Comparison of ENCODE assay signal across 8 cellular contexts in genomic region chr13:95404141-95404882, GRCh38.
DNase-seq lines count a peak whose midpoint lies in the region; FAIRE-seq lines count a peak whose summit lies in the region.

No MANE protein-coding gene starts in this region.

- H3K9me3 Mint-ChIP-seq in activated naive CD4-positive, alpha-beta T cell treated with anti-CD3 and anti-CD28 coated beads, Interleukin-2, amount 10 ng/mL, durations not matched to agents 7 days and 5 days: no peaks in the 10 kb centered on the region

- peaks cover 14% of the 10 kb centered on the region for H3K27me3 Mint-ChIP-seq in activated naive CD4-positive, alpha-beta T cell treated with anti-CD3 and anti-CD28 coated beads, Interleukin-2, amount 10 ng/mL, durations not matched to agents 7 days and 5 days

- H3K4me1 Mint-ChIP-seq in activated naive CD4-positive, alpha-beta T cell treated with anti-CD3 and anti-CD28 coated beads, Interleukin-2, amount 10 ng/mL, durations not matched to agents 7 days and 5 days: peaks cover 12% of the 10 kb centered on the region

- CTCF ChIA-PET in activated naive CD4-positive, alpha-beta T cell treated with anti-CD3 and anti-CD28 coated beads, Interleukin-2, amount 10 ng/mL, durations not matched to agents 7 days and 5 days (lab: Charles Lee): interaction anchor here (0.6 to 9.0 kb wide), 38 partner anchors 9 to 970 kb away, joined by 3 to 207 read pairs (median 4); no protein-coding TSS in a partner anchor

- H3K4me3 Mint-ChIP-seq in activated naive CD4-positive, alpha-beta T cell treated with anti-CD3 and anti-CD28 coated beads, Interleukin-2, amount 10 ng/mL, durations not matched to agents 7 days and 5 days: peak overlapping the region; percentile 78

- DNase-seq in H4 (ENCODE audit: low spot score) (peak; percentile 58), LHCN-M2 (ENCODE audit: low read depth) (peak; percentile 80), SK-N-MC (ENCODE audit: low read depth, low spot score) (no peak), glomerular endothelial cell (ENCODE audit: extremely low read depth, low read depth, low spot score) (peak; percentile 55), nucleus accumbens (lab: John Stamatoyannopoulos, UW) (peak in 55 of 56 donors; percentile 5 to 90 (median 66)), substantia nigra (lab: John Stamatoyannopoulos, UW) (peak; percentile 14 to 85 (median 71))
- DNase-seq in activated naive CD4-positive, alpha-beta T cell treated with anti-CD3 and anti-CD28 coated beads, Interleukin-2, amount 10 ng/mL, durations not matched to agents 7 days and 5 days: peak; percentile 83

- FAIRE-seq in G401.6 (lab: Jason Lieb, UNC): peak; percentile 51

- H3K9me3 ChIP-seq in SK-N-MC (ENCODE audit: low read depth, low read length): no peaks in the 10 kb centered on the region

- no peaks in the 10 kb centered on the region for H3K36me3 ChIP-seq in SK-N-MC (ENCODE audit: insufficient read depth, low read length)

- peak overlapping the region; percentile 74 for H3K4me3 ChIP-seq in SK-N-MC

- H3K9ac ChIP-seq in SK-N-MC (ENCODE audit: insufficient read length): no peak overlapping the region

- H3K27ac Mint-ChIP-seq in activated naive CD4-positive, alpha-beta T cell treated with anti-CD3 and anti-CD28 coated beads, Interleukin-2, amount 10 ng/mL, durations not matched to agents 7 days and 5 days: no peak overlapping the region

- H3K36me3 Mint-ChIP-seq in activated naive CD4-positive, alpha-beta T cell treated with anti-CD3 and anti-CD28 coated beads, Interleukin-2, amount 10 ng/mL, durations not matched to agents 7 days and 5 days: no peaks in the 10 kb centered on the region

- H3K27ac ChIP-seq in SK-N-MC: no peak overlapping the region
- H3K27ac ChIP-seq in substantia nigra (ENCODE audit: low read depth, low read length, poor library complexity, severe bottlenecking): no peak overlapping the region
